1 cellular context compared by ENCODE assay signal in genomic region chr2:160842286-160842685, GRCh38.
TF ChIP-seq lines count a peak whose summit lies in the region.

No MANE protein-coding gene starts in this region.

TF ChIP-seq in GM23338, 12 proteins besides CTCF, POLR2A, EP300 and RAD21 (continued from another document):
- TF ChIP-seq ZNF462 (CRISPR knock-in tag; IDR thresholded peaks at IDR 0.05) = no peak
- no peak for TF ChIP-seq ZNF114 (CRISPR knock-in tag; IDR thresholded peaks at IDR 0.05)
- TF ChIP-seq CREB1 (CRISPR knock-in tag; IDR thresholded peaks at IDR 0.05; ENCODE audit: low read depth) = no peak
- TF ChIP-seq STAT1 (IDR thresholded peaks at IDR 0.05; ENCODE audit: unreplicated experiment) = no peak
- no peak for TF ChIP-seq JUNB (IDR thresholded peaks at IDR 0.05; ENCODE audit: unreplicated experiment)
- TF ChIP-seq REST (IDR thresholded peaks at IDR 0.05; ENCODE audit: unreplicated experiment) = no peak
- TF ChIP-seq EZH2 (IDR thresholded peaks at IDR 0.05; ENCODE audit: low read depth, unreplicated experiment) = no peak
- TF ChIP-seq POLR2AphosphoS5 (IDR thresholded peaks at IDR 0.05; ENCODE audit: low read depth) = no peak
- no peak for TF ChIP-seq ZNF331 (CRISPR knock-in tag; IDR thresholded peaks at IDR 0.05; ENCODE audit: low read depth)
- TF ChIP-seq EZH2phosphoT487 (IDR thresholded peaks at IDR 0.05; ENCODE audit: unreplicated experiment) = no peak
- TF ChIP-seq ETS1 (IDR thresholded peaks at IDR 0.05) = no peak
TF ChIP-seq in GM23338: peak in this region for 0.
